ENCODE assay signal across 20 cellular contexts in genomic region chr20:47682916-47683315, GRCh38.
"Had no signal": no experiment of that assay in that cellular context is flagged by ENCODE, and none has a peak within 500 bp of the region (broad histone marks: within the 10 kb centered on the region; RNA-seq: fewer than 3 reads in every experiment).

No MANE protein-coding gene starts in this region.

- H3K4me3 ChIP-seq: breast epithelium, dorsolateral prefrontal cortex, esophagus squamous epithelium, gastrocnemius medialis, pancreas, psoas muscle, right lobe of liver, transverse colon had no signal

- H3K4me1 ChIP-seq: breast epithelium, gastrocnemius medialis, pancreas, psoas muscle, right lobe of liver had no signal

- H3K9me3 ChIP-seq: breast epithelium, esophagus squamous epithelium, gastrocnemius medialis, pancreas, psoas muscle, right lobe of liver, transverse colon had no signal

- H3K27ac ChIP-seq: breast epithelium, gastrocnemius medialis, pancreas, psoas muscle, right lobe of liver, VCaP had no signal

- DNase-seq: activated CD4-positive, alpha-beta T cell treated with anti-CD3 and anti-CD28 coated beads, Interleukin-2, amount 10 ng/mL, durations not matched to agents 24 days and 14 days; activated CD8-positive, alpha-beta T cell treated with anti-CD3 and anti-CD28 coated beads, Interleukin-2, amount 10 ng/mL, durations not matched to agents 7 days and 5 days; activated naive CD4-positive, alpha-beta T cell treated with anti-CD3 and anti-CD28 coated beads for 36 hours; activated naive CD8-positive, alpha-beta T cell treated with anti-CD3 and anti-CD28 coated beads, Interleukin-2, amount 10 ng/mL, durations not matched to agents 7 days and 5 days; activated T-cell treated with anti-CD3 and anti-CD28 coated beads, Interleukin-2, amount 50 U/mL, for 1 hour; amniotic stem cell; dorsolateral prefrontal cortex; effector memory CD8-positive, alpha-beta T cell; esophagus squamous epithelium; gastrocnemius medialis; islet precursor cell; pancreas; small intestine; stimulated activated CD4-positive, alpha-beta T cell treated with anti-CD3 and anti-CD28 coated beads, Interleukin-15, amount 100 ng/mL, for 24 hours; T-cell; transverse colon had no signal

- H3K27me3 ChIP-seq: breast epithelium, dorsolateral prefrontal cortex, esophagus squamous epithelium, gastrocnemius medialis, pancreas, right lobe of liver, transverse colon had no signal

- H3K36me3 ChIP-seq: breast epithelium, gastrocnemius medialis, pancreas, transverse colon had no signal
